In the genomic region with DNA sequence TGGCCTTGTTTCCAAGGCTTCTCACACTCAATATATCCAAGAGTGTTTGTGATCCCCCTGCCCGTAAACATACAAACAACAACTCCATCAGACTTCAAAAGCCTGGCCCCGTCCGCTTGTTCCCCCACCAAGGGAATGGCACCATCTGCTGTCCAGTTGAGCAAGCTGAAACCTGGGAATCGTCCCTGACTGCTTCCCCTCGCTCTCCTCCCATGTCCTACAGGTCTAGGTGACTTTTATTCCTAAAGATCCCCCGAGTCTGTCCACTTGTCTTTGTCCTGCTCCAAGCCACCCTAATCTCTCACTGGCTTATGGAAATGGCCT, we compare ENCODE assay signal across 9 cellular contexts. TPM values are rescaled to one million over a fixed set of nuclear protein-coding genes. Genes with fewer than 3 reads are reported as not detected.
DNase-seq lines count a peak whose midpoint lies in the region; ATAC-seq and TF ChIP-seq lines count a peak whose summit lies in the region.
"Had no signal": no experiment of that assay in that cellular context is flagged by ENCODE, and none has a peak within 500 bp of the region (broad histone marks: within the 10 kb centered on the region; RNA-seq: fewer than 3 reads in every experiment).

No MANE protein-coding gene starts in this region.

- no peak overlapping the region for H3K4me3 Mint-ChIP-seq in immature natural killer cell
- H3K4me3 Mint-ChIP-seq: dendritic cell treated with granulocyte-macrophage colony-stimulating factor and Interleukin-4, amounts not matched to agents 40 ng/mL and 50 ng/mL, for 4 days had no signal

- H3K4me1 Mint-ChIP-seq in immature natural killer cell = no peaks in the 10 kb centered on the region

- in situ Hi-C loops in ACHN (cut with HindIII; ENCODE audit: low pct_ligation_motif_present, low pct_unique_long_range_greater_than_20kb, low sequenced_read_pairs) = no loop called here

- peaks cover 0 to 7% (median 0%) of the 10 kb centered on the region in 6 donors for H3K9me3 Mint-ChIP-seq in immature natural killer cell
- H3K9me3 Mint-ChIP-seq: dendritic cell treated with granulocyte-macrophage colony-stimulating factor and Interleukin-4, amounts not matched to agents 40 ng/mL and 50 ng/mL, for 4 days had no signal

- no peak overlapping the region for H3K27ac Mint-ChIP-seq in immature natural killer cell
- H3K27ac Mint-ChIP-seq: dendritic cell treated with granulocyte-macrophage colony-stimulating factor and Interleukin-4, amounts not matched to agents 40 ng/mL and 50 ng/mL, for 4 days had no signal

- H3K27me3 Mint-ChIP-seq in immature natural killer cell (ENCODE audit: low read depth in 3 of 3) = peaks cover 0 to 17% (median 5%) of the 10 kb centered on the region in 3 donors
- H3K27me3 Mint-ChIP-seq: dendritic cell treated with granulocyte-macrophage colony-stimulating factor and Interleukin-4, amounts not matched to agents 40 ng/mL and 50 ng/mL, for 4 days had no signal

- peak; percentile 53 for TF ChIP-seq CTCF in GM12874 (IDR thresholded peaks at IDR 0.05; ENCODE audit: insufficient read depth, low read depth, low read length)
- peak; percentile 23 for TF ChIP-seq CTCF in fibroblast of mammary gland (conservative IDR thresholded peaks at IDR 0.05; ENCODE audit: control insufficient read depth, insufficient read depth, low read depth, low read length)

- ATAC-seq in HG03108 (IDR thresholded peaks at IDR 0.05; ENCODE audit: unreplicated experiment) = no peak

- H3K4me3 ChIP-seq in fibroblast of mammary gland (ENCODE audit: control insufficient read depth, low read depth, low read length) = no peak overlapping the region

- DNase-seq in NCI-H748 treated with DMSO at 0.1 percent for 48 hours (lab: John Stamatoyannopoulos, UW) (peak; percentile 3), fibroblast of mammary gland (ENCODE audit: low read depth) (peak; percentile 14), renal cortical epithelial cell (ENCODE audit: low read depth) (peak; percentile 61), activated gamma-delta T cell (lab: John Stamatoyannopoulos, UW) (no peak), ACHN (no peak), immature natural killer cell (no peak)

- no peaks in the 10 kb centered on the region for H3K36me3 Mint-ChIP-seq in immature natural killer cell

RNA-seq across cellular contexts. Expression of a gene that starts 27.9 kb away (rescaled TPM):
- 8.7 and 11.9 TPM in 2 replicates for total RNA-seq in renal cortical epithelial cell
- polyA plus RNA-seq in immature natural killer cell = under 1 TPM in 2 of 3 donors, not detected in 1; 0.71 to 0.78 TPM

Comparison
In these comparisons a context has a peak if more than half of its experiments do, and no peak if none do; other contexts are left out.
1. DNase-seq: peak in NCI-H748 treated with DMSO at 0.1 percent for 48 hours (single experiment), fibroblast of mammary gland (single experiment) and renal cortical epithelial cell (single experiment); none in activated gamma-delta T cell (single experiment), ACHN (single experiment) and immature natural killer cell (0 of 3).